In genomic region chr3:128412180-128413002, GRCh38 we compare ENCODE assay signal across 29 cellular contexts. TPM values are rescaled to one million over a fixed set of nuclear protein-coding genes. Genes with fewer than 3 reads are reported as not detected.
DNase-seq lines count a peak whose midpoint lies in the region; ATAC-seq lines count a peak whose summit lies in the region.
"Had no signal": no experiment of that assay in that cellular context is flagged by ENCODE, and none has a peak within 500 bp of the region (broad histone marks: within the 10 kb centered on the region; RNA-seq: fewer than 3 reads in every experiment).

No MANE protein-coding gene starts in this region.

- no peaks in the 10 kb centered on the region for H3K4me1 Mint-ChIP-seq in activated naive CD8-positive, alpha-beta T cell (ENCODE audit: low read depth)
- no peaks in the 10 kb centered on the region for H3K4me1 Mint-ChIP-seq in activated naive CD8-positive, alpha-beta T cell treated with anti-CD3 and anti-CD28 coated beads for 36 hours
- no peaks in the 10 kb centered on the region for H3K4me1 Mint-ChIP-seq in central memory CD8-positive, alpha-beta T cell

- H3K36me3 Mint-ChIP-seq in activated naive CD8-positive, alpha-beta T cell: no peaks in the 10 kb centered on the region
- no peaks in the 10 kb centered on the region for H3K36me3 Mint-ChIP-seq in activated naive CD8-positive, alpha-beta T cell treated with anti-CD3 and anti-CD28 coated beads for 36 hours
- no peaks in the 10 kb centered on the region for H3K36me3 Mint-ChIP-seq in central memory CD8-positive, alpha-beta T cell (ENCODE audit: insufficient read depth)

- no peak overlapping the region for H3K27ac ChIP-seq in trophoblast cell (ENCODE audit: low read depth, low read length)
- H3K27ac ChIP-seq: gastrocnemius medialis, PC-9, skin epidermis, tibial nerve had no signal

- no peak overlapping the region for H4K8ac ChIP-seq in trophoblast cell (ENCODE audit: low read depth, low read length)

- no peak overlapping the region for H2BK5ac ChIP-seq in trophoblast cell (ENCODE audit: low read depth, low read length, poor library complexity)

- no peak overlapping the region for H3K4me2 ChIP-seq in trophoblast cell (ENCODE audit: low read length)
- H3K4me2 ChIP-seq: PC-9 had no signal

- H2AFZ ChIP-seq in trophoblast cell (ENCODE audit: insufficient read depth, low read length, poor library complexity): no peak overlapping the region
- H2AFZ ChIP-seq: PC-9 had no signal

- no peak for DNase-seq in activated naive CD8-positive, alpha-beta T cell treated with anti-CD3 and anti-CD28 coated beads for 36 hours
- DNase-seq in NCI-H82 treated with DMSO at 0.1 percent for 48 hours (lab: John Stamatoyannopoulos, UW; ENCODE audit: unreplicated experiment) (peak; percentile 32), trophoblast cell (no peak), middle frontal gyrus (ENCODE audit: extremely low spot score, low spot score) (no peak), NCI-H1105 (lab: John Stamatoyannopoulos, UW) (no peak)
- no peak for DNase-seq in central memory CD8-positive, alpha-beta T cell (ENCODE audit: low spot score in 2 of 2)
- DNase-seq: activated CD4-positive, CD25-positive, alpha-beta regulatory T cell treated with anti-CD3 and anti-CD28 coated beads, Interleukin-2, amount 50 U/mL, for 72 hours; activated CD8-positive, alpha-beta T cell treated with anti-CD3 and anti-CD28 coated beads, Interleukin-2, amount 10 ng/mL, durations not matched to agents 7 days and 5 days; dermis blood vessel endothelial cell; DMS79; gastrocnemius medialis; GF-D8; HFFc6; left cardiac atrium; mammary epithelial cell; NCI-H1694 treated with DMSO at 0.1 percent for 48 hours; NCI-H2171; NCI-H510A; NK-92 treated with Interleukin-12 subunit alpha and Interleukin-12 subunit beta, amount 100 ng/mL, for 24 hours; occipital lobe; PC-9; Right ventricle myocardium superior; SW 1271 had no signal

- H3K79me1 ChIP-seq in trophoblast cell (ENCODE audit: low read length): peaks cover 9% of the 10 kb centered on the region

- no CpG with 5 or more reads among the region's 15 CpGs for WGBS in trophoblast cell (ENCODE audit: extremely low coverage, insufficient coverage, insufficient read length)

- no peak for ATAC-seq in central memory CD8-positive, alpha-beta T cell (replicated peaks; ENCODE audit: extremely low read depth, poor library complexity, severe bottlenecking)
- ATAC-seq in GM21526 (IDR thresholded peaks at IDR 0.05; ENCODE audit: low FRiP score, unreplicated experiment): no peak
- ATAC-seq: activated CD8-positive, alpha-beta T cell treated with anti-CD3 and anti-CD28 coated beads, Interleukin-2, amount 10 ng/mL, durations not matched to agents 7 days and 5 days; CD8-positive, alpha-beta T cell; gastrocnemius medialis; left cardiac atrium had no signal

- no peak overlapping the region for H2BK12ac ChIP-seq in trophoblast cell (ENCODE audit: low read length)

- H3K27me3 ChIP-seq in trophoblast cell (ENCODE audit: insufficient read depth, low read length): no peaks in the 10 kb centered on the region
- H3K27me3 ChIP-seq: gastrocnemius medialis, tibial nerve had no signal

- no peak overlapping the region for H3K23ac ChIP-seq in trophoblast cell (ENCODE audit: low read length)

- H3K79me2 ChIP-seq in trophoblast cell (ENCODE audit: control insufficient read depth, insufficient read depth, low read length, poor library complexity): no peaks in the 10 kb centered on the region

- no peak overlapping the region for H3K4me3 ChIP-seq in trophoblast cell (ENCODE audit: low read depth, low read length)
- H3K4me3 ChIP-seq: gastrocnemius medialis, PC-9, skin epidermis, tibial nerve had no signal

- H3K36me3 ChIP-seq in trophoblast cell (ENCODE audit: control insufficient read depth in 1 of 2, insufficient read depth in 2 of 2, low read length in 2 of 2): no peaks in the 10 kb centered on the region
- H3K36me3 ChIP-seq: gastrocnemius medialis had no signal

- H3K4ac ChIP-seq in trophoblast cell (ENCODE audit: low read depth, low read length): no peak overlapping the region

- H3K4me1 ChIP-seq in trophoblast cell (ENCODE audit: control insufficient read depth in 1 of 2, insufficient read depth in 2 of 2, low read length in 2 of 2): peaks cover 9 to 10% of the 10 kb centered on the region in 2 experiments

- H3K4me3 Mint-ChIP-seq in activated naive CD8-positive, alpha-beta T cell: no peak overlapping the region
- no peak overlapping the region for H3K4me3 Mint-ChIP-seq in activated naive CD8-positive, alpha-beta T cell treated with anti-CD3 and anti-CD28 coated beads for 36 hours
- no peak overlapping the region for H3K4me3 Mint-ChIP-seq in central memory CD8-positive, alpha-beta T cell
- H3K4me3 Mint-ChIP-seq: activated CD8-positive, alpha-beta T cell treated with anti-CD3 and anti-CD28 coated beads, Interleukin-2, amount 10 ng/mL, durations not matched to agents 7 days and 5 days; CD8-positive, alpha-beta T cell; HFFc6 had no signal

- no peak overlapping the region for H4K12ac ChIP-seq in trophoblast cell (ENCODE audit: low read depth, low read length)

- no peak overlapping the region for H3K14ac ChIP-seq in trophoblast cell (ENCODE audit: low read length)

- peak overlapping the region; percentile 58 for H3K27ac Mint-ChIP-seq in activated naive CD8-positive, alpha-beta T cell
- H3K27ac Mint-ChIP-seq in activated naive CD8-positive, alpha-beta T cell treated with anti-CD3 and anti-CD28 coated beads for 36 hours: no peak overlapping the region
- H3K27ac Mint-ChIP-seq in central memory CD8-positive, alpha-beta T cell (ENCODE audit: low read depth): peak overlapping the region; percentile 10
- H3K27ac Mint-ChIP-seq: activated CD8-positive, alpha-beta T cell treated with anti-CD3 and anti-CD28 coated beads, Interleukin-2, amount 10 ng/mL, durations not matched to agents 7 days and 5 days; CD8-positive, alpha-beta T cell; HFFc6 had no signal

- H3K18ac ChIP-seq in trophoblast cell (ENCODE audit: low read length): no peak overlapping the region

- H3K9ac ChIP-seq in trophoblast cell (ENCODE audit: low read length): no peak overlapping the region

- no peaks in the 10 kb centered on the region for H3K9me3 Mint-ChIP-seq in activated naive CD8-positive, alpha-beta T cell (ENCODE audit: low read depth)
- no peaks in the 10 kb centered on the region for H3K9me3 Mint-ChIP-seq in activated naive CD8-positive, alpha-beta T cell treated with anti-CD3 and anti-CD28 coated beads for 36 hours
- no peaks in the 10 kb centered on the region for H3K9me3 Mint-ChIP-seq in central memory CD8-positive, alpha-beta T cell
- H3K9me3 Mint-ChIP-seq: CD8-positive, alpha-beta T cell; HFFc6 had no signal

- H3K9me3 ChIP-seq in trophoblast cell (ENCODE audit: insufficient read depth, low read depth, low read length): no peaks in the 10 kb centered on the region
- H3K9me3 ChIP-seq: gastrocnemius medialis, tibial nerve had no signal

- peak overlapping the region; percentile 4 for H4K91ac ChIP-seq in trophoblast cell (ENCODE audit: low read depth, low read length)

- H3K27me3 Mint-ChIP-seq in activated naive CD8-positive, alpha-beta T cell: no peaks in the 10 kb centered on the region
- no peaks in the 10 kb centered on the region for H3K27me3 Mint-ChIP-seq in activated naive CD8-positive, alpha-beta T cell treated with anti-CD3 and anti-CD28 coated beads for 36 hours
- H3K27me3 Mint-ChIP-seq in central memory CD8-positive, alpha-beta T cell: no peaks in the 10 kb centered on the region

- H2BK120ac ChIP-seq in trophoblast cell (ENCODE audit: insufficient read depth, low read length, poor library complexity): no peak overlapping the region

- peak overlapping the region; percentile 21 for H2AK5ac ChIP-seq in trophoblast cell (ENCODE audit: low read length)

RNA-seq across cellular contexts. Expression of gene DNAJB8, which starts 54.3 kb away (rescaled TPM):
- not detected for total RNA-seq in activated naive CD8-positive, alpha-beta T cell treated with anti-CD3 and anti-CD28 coated beads for 36 hours
- not detected in 2 replicates for polyA plus RNA-seq in trophoblast cell (2013)
- total RNA-seq: activated CD8-positive, alpha-beta T cell treated with anti-CD3 and anti-CD28 coated beads, Interleukin-2, amount 10 ng/mL, durations not matched to agents 7 days and 5 days; CD8-positive, alpha-beta T cell; dermis blood vessel endothelial cell; gastrocnemius medialis; HFFc6; left cardiac atrium; mammary epithelial cell; myocyte; occipital lobe; PC-9; Right ventricle myocardium superior; tibial nerve had no signal
- polyA plus RNA-seq: mammary epithelial cell had no signal
